15 cellular contexts compared by ENCODE assay signal in the genomic region with DNA sequence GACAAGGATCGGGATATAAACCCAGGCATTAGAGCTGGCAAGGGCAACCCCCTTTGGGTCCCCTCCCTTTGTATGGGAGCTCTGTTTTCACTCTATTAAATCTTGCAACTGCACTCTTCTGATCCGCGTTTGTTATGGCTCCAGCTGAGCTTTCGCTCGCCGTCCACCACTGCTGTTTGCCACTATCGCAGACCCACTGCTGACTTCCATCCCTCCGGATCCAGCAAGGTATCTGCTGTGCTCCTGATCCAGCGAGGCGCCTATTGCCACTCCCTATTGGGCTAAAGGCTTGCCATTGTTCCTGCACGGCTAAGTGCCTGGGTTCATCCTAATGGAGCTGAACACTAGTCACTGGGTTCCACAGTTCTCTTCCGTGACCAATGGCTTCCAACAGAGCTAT. TPM values are rescaled to one million over a fixed set of nuclear protein-coding genes. Genes with fewer than 3 reads are reported as not detected.
"Had no signal": no experiment of that assay in that cellular context is flagged by ENCODE, and none has a peak within 500 bp of the region (broad histone marks: within the 10 kb centered on the region; RNA-seq: fewer than 3 reads in every experiment).

No MANE protein-coding gene starts in this region.

RNA-seq across cellular contexts. Expression of a gene that starts 59.9 kb away (rescaled TPM):
- total RNA-seq: activated B cell treated with CpG ODN at 0.5 μM for 24 hours; activated CD4-positive, alpha-beta memory T cell treated with anti-CD3 and anti-CD28 coated beads for 36 hours; activated CD4-positive, alpha-beta T cell treated with anti-CD3 and anti-CD28 coated beads, Interleukin-2, amount 10 ng/mL, durations not matched to agents 24 days and 14 days; activated CD8-positive, alpha-beta memory T cell treated with anti-CD3 and anti-CD28 coated beads for 36 hours; activated CD8-positive, alpha-beta T cell treated with anti-CD3 and anti-CD28 coated beads for 36 hours; activated naive CD4-positive, alpha-beta T cell treated with anti-CD3 and anti-CD28 coated beads for 36 hours; activated naive CD4-positive, alpha-beta T cell treated with anti-CD3 and anti-CD28 coated beads, Interleukin-2, amount 50 U/mL, for 72 hours; activated naive CD8-positive, alpha-beta T cell treated with anti-CD3 and anti-CD28 coated beads for 36 hours; activated T-cell treated with anti-CD3 and anti-CD28 coated beads, Interleukin-2, amount 50 U/mL, for 4 hours; activated T-cell treated with anti-CD3 and anti-CD28 coated beads, Interleukin-2, amount 50 U/mL, for 72 hours; activated T-helper 1 cell treated with anti-CD3 and anti-CD28 coated beads, Interleukin-12 subunit alpha, Interleukin-12 subunit beta, Interleukin-2, Interleukin-4 antibody, amounts not matched to agents 30 ng/mL and 10 ng/mL and 1 ng/mL, durations not matched to agents 14 hours and 24 hours and 36 hours; activated T-helper 17 cell treated with anti-CD3 and anti-CD28 coated beads, Interleukin-2, amount 50 U/mL, for 72 hours; breast epithelium; cardiac septum had no signal
- polyA plus RNA-seq: aorta had no signal
